ENCODE assay signal across 25 cellular contexts in genomic region chr6:162481938-162482337, GRCh38.
"Had no signal": no experiment of that assay in that cellular context is flagged by ENCODE, and none has a peak within 500 bp of the region (broad histone marks: within the 10 kb centered on the region; RNA-seq: fewer than 3 reads in every experiment).

No MANE protein-coding gene starts in this region.

- H3K9ac ChIP-seq: neural progenitor cell, parathyroid adenoma had no signal

- H3K79me2 ChIP-seq: parathyroid adenoma had no signal

- H2AFZ ChIP-seq: neural progenitor cell, parathyroid adenoma had no signal

- H3K27me3 ChIP-seq: neural progenitor cell, ovary, right lobe of liver, sigmoid colon, suprapubic skin, testis, tibial artery, transverse colon, upper lobe of right lung, uterus had no signal

- H3K4me1 ChIP-seq: neural progenitor cell, right lobe of liver, suprapubic skin, tibial artery, transverse colon, upper lobe of right lung, uterus had no signal

- DNase-seq: natural killer cell; occipital lobe; ovary; posterior cingulate gyrus; psoas muscle; right cardiac atrium; right lobe of liver; sigmoid colon; small intestine; stimulated activated CD4-positive, alpha-beta T cell treated with anti-CD3 and anti-CD28 coated beads, Interleukin-15, amount 100 ng/mL, for 24 hours; stimulated activated CD4-positive, alpha-beta T cell treated with anti-CD3 and anti-CD28 coated beads, Interleukin-2, amount 100 ng/mL, for 24 hours; stimulated activated CD4-positive, alpha-beta T cell treated with anti-CD3 and anti-CD28 coated beads, Interleukin-2, amount 100 ng/mL, for 48 hours; stimulated activated CD4-positive, alpha-beta T cell treated with anti-CD3 and anti-CD28 coated beads, Interleukin-4, amount 100 ng/mL, for 24 hours; stimulated activated naive B cell treated with anti-CD40 and anti-IgM and Interleukin-4, amounts not matched to agents 10 μg/mL and 1 μg/mL and 100 μg/mL, for 72 hours; stimulated activated naive CD4-positive, alpha-beta T cell treated with Interleukin-2 at 50 U/mL for 16 hours; substantia nigra; testis; tibial artery; transverse colon; upper lobe of right lung; uterus had no signal

- H3K36me3 ChIP-seq: neural progenitor cell, ovary, right lobe of liver, sigmoid colon, suprapubic skin, tibial artery, transverse colon, upper lobe of right lung, uterus had no signal

- H3K4me2 ChIP-seq: neural progenitor cell had no signal

- H3K9me3 ChIP-seq: ovary, psoas muscle, right lobe of liver, sigmoid colon, suprapubic skin, testis, tibial artery, transverse colon, upper lobe of right lung, uterus had no signal

- H3K27ac ChIP-seq: neural progenitor cell, ovary, parathyroid adenoma, psoas muscle, right lobe of liver, sigmoid colon, suprapubic skin, testis, tibial artery, transverse colon, upper lobe of right lung, uterus had no signal

- H3K4me3 ChIP-seq: neural progenitor cell, ovary, psoas muscle, right lobe of liver, sigmoid colon, suprapubic skin, testis, tibial artery, transverse colon, upper lobe of right lung, uterus had no signal

- ATAC-seq: natural killer cell; psoas muscle; right cardiac atrium; right lobe of liver; stimulated activated effector memory CD8-positive, alpha-beta T cell treated with anti-CD3 and anti-CD28 coated beads, Interleukin-12 subunit alpha, Interleukin-12 subunit beta, amount 100 ng/mL, for 72 hours; stimulated activated naive B cell treated with anti-CD40 and anti-IgM and Interleukin-4, amounts not matched to agents 10 μg/mL and 1 μg/mL and 100 μg/mL, for 72 hours; upper lobe of right lung had no signal
